In the genomic region with DNA sequence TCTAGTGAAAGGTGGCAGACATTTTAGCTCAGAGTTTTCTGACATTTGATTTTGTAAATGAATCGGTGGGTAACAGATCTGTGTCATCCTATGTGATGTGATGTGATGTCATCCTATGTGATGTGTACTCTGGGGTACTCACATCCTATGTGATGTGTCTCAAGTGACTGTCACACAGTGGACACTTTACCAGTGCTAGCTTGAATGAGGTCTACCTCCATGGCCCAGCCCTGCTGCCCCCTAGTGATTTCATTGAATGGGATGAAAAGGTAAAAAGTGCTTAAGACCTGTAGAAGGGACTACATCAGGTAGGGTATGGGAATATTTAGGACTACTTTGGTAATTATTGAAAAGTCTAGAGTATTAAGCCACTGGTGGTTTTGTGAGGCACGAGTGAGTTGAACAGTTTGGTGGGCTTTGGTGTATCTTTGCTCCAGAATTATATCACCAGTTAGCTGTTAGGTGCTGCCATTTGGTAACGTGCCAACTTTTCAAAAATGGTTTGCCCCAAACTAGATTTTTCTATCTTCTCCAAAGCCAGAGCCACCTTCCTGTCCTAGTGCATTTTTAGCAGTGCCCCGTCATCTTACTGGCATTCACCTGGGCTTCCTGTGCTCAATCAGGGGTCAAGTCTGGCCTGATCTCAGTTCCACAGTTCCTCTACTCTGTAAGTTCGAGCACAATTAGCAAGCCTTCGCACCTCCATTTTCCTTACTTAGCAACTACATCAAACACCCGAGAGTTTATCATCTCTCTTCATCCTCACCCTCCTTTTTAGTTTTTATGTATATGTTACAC, we compare ENCODE assay signal across 9 cellular contexts. TPM values are rescaled to one million over a fixed set of nuclear protein-coding genes. Genes with fewer than 3 reads are reported as not detected.
A peak's percentile ranks its signal among the peaks of the same experiment; 100 is the strongest.
DNase-seq lines count a peak whose midpoint lies in the region; ATAC-seq, FAIRE-seq and TF ChIP-seq lines count a peak whose summit lies in the region.
"Had no signal": no experiment of that assay in that cellular context is flagged by ENCODE, and none has a peak within 500 bp of the region (broad histone marks: within the 10 kb centered on the region; RNA-seq: fewer than 3 reads in every experiment).

No MANE protein-coding gene starts in this region.

- H3K18ac ChIP-seq in H9 (ENCODE audit: insufficient read length, low read depth, low read length): no peak overlapping the region

- peaks cover 32 to 69% of the 10 kb centered on the region in 2 donors for H3K36me3 Mint-ChIP-seq in CD14-positive monocyte
- H3K36me3 Mint-ChIP-seq in H9 (ENCODE audit: insufficient read depth in 1 of 3, low read depth in 3 of 3): peaks cover 19 to 54% (median 49%) of the 10 kb centered on the region in 3 experiments
- peaks cover 100% of the 10 kb centered on the region for H3K36me3 Mint-ChIP-seq in activated T-helper 17 cell treated with anti-CD3 and anti-CD28 coated beads, Interleukin-2, amount 50 U/mL, for 72 hours (ENCODE audit: low read depth)

- H3K4ac ChIP-seq in H9 (ENCODE audit: low read depth, low read length): no peak overlapping the region

- H3K79me1 ChIP-seq in H9 (ENCODE audit: insufficient read depth, low read depth, low read length, poor library complexity, severe bottlenecking): peaks cover 22% of the 10 kb centered on the region

- H3K27me3 Mint-ChIP-seq in CD14-positive monocyte (ENCODE audit: low read depth in 3 of 3) (no peaks in the 10 kb centered on the region), H9 (ENCODE audit: low read depth) (no peaks in the 10 kb centered on the region)
- H3K27me3 Mint-ChIP-seq in activated T-helper 17 cell treated with anti-CD3 and anti-CD28 coated beads, Interleukin-2, amount 50 U/mL, for 72 hours: no peaks in the 10 kb centered on the region

- no peak overlapping the region for H3K56ac ChIP-seq in H9 (ENCODE audit: insufficient read length, low read depth, low read length)

- H4K5ac ChIP-seq in H9 (ENCODE audit: insufficient read length, low read depth, low read length): no peak overlapping the region

- no peak overlapping the region for H2BK120ac ChIP-seq in H9 (ENCODE audit: low read depth, low read length, poor library complexity, severe bottlenecking)

- FAIRE-seq in GM12892 (lab: Jason Lieb, UNC) (no peak), GM19239 (lab: Jason Lieb, UNC) (no peak)
- FAIRE-seq: kidney had no signal

- H3K9ac ChIP-seq in H9 (ENCODE audit: extremely low read depth, insufficient read length, low read length): no peak overlapping the region

- no peak overlapping the region for H2BK5ac ChIP-seq in H9 (ENCODE audit: insufficient read length, low read length)

- DNase-seq in CD14-positive monocyte (ENCODE audit: low spot score): no peak
- no peak for DNase-seq in H9
- peak; percentile 64 for DNase-seq in kidney tubule cell (ENCODE audit: low spot score)
- DNase-seq in NCI-H524 treated with DMSO at 0.1 percent for 48 hours (lab: John Stamatoyannopoulos, UW): no peak
- no peak for DNase-seq in GM12892 (ENCODE audit: insufficient read length)
- DNase-seq in GM19239 (ENCODE audit: insufficient read length, low spot score): no peak
- DNase-seq in ecto neural progenitor cell (ENCODE audit: low spot score): no peak
- DNase-seq: kidney had no signal

- no peak for TF ChIP-seq POLR2A in GM12892 (IDR thresholded peaks at IDR 0.05; ENCODE audit: low read depth, low read length)

- H3K23ac ChIP-seq in H9 (ENCODE audit: insufficient read length, low read depth, low read length): no peak overlapping the region

- no peaks in the 10 kb centered on the region for H3K23me2 ChIP-seq in H9 (ENCODE audit: insufficient read length, low read depth, low read length, poor library complexity, severe bottlenecking)

- WGBS in H9 (ENCODE audit: extremely low coverage, insufficient read length, low lambda C conversion rate): no CpG with 5 or more reads among the region's 7 CpGs

- intact Hi-C loops in CD14-positive monocyte (cut with micrococcal nuclease): loop anchor here in 1 of 2 donors (5.0 kb wide), 1 partner anchor 117 kb away; no protein-coding TSS in a partner anchor

- H3K4me1 ChIP-seq in H9 (ENCODE audit: insufficient read depth, low read length): no peaks in the 10 kb centered on the region; the same call in 1 of the 2 replicates

- no peak for TF ChIP-seq CTCF in CD14-positive monocyte (IDR thresholded peaks at IDR 0.05)
- TF ChIP-seq CTCF in H9 (conservative IDR thresholded peaks at IDR 0.05): peak; percentile 65

- H3K27ac Mint-ChIP-seq in CD14-positive monocyte: peak overlapping the region in 4 of 7 donors; percentile 18 to 74 (median 46)
- H3K27ac Mint-ChIP-seq in H9: peak overlapping the region in 1 of 3 experiments; percentile 56; a peak in 3 of 7 replicates
- peak overlapping the region; percentile 77 for H3K27ac Mint-ChIP-seq in activated T-helper 17 cell treated with anti-CD3 and anti-CD28 coated beads, Interleukin-2, amount 50 U/mL, for 72 hours

- no peak overlapping the region for H2AK5ac ChIP-seq in H9 (ENCODE audit: insufficient read length, low read length)

- peaks cover 0 to 1% (median 0%) of the 10 kb centered on the region in 7 donors for H3K9me3 Mint-ChIP-seq in CD14-positive monocyte
- no peaks in the 10 kb centered on the region; a peak in 1 of 5 replicates for H3K9me3 Mint-ChIP-seq in H9
- H3K9me3 Mint-ChIP-seq in activated T-helper 17 cell treated with anti-CD3 and anti-CD28 coated beads, Interleukin-2, amount 50 U/mL, for 72 hours: no peaks in the 10 kb centered on the region

- no peak overlapping the region for H4K8ac ChIP-seq in H9 (replicated peaks; ENCODE audit: insufficient read length, low read depth, low read length)

- no peaks in the 10 kb centered on the region for H3K9me3 ChIP-seq in H9 (ENCODE audit: control insufficient read depth, low read depth, low read length)

- no peak overlapping the region for H3K4me3 Mint-ChIP-seq in CD14-positive monocyte
- H3K4me3 Mint-ChIP-seq in H9: no peak overlapping the region
- H3K4me3 Mint-ChIP-seq in activated T-helper 17 cell treated with anti-CD3 and anti-CD28 coated beads, Interleukin-2, amount 50 U/mL, for 72 hours: peak overlapping the region; percentile 43

- H3K4me2 ChIP-seq in H9 (ENCODE audit: insufficient read depth, insufficient read length, low read length): no peak overlapping the region

- no peak overlapping the region for H2BK12ac ChIP-seq in H9 (ENCODE audit: insufficient read length, low read depth, low read length)

- H4K91ac ChIP-seq in H9 (ENCODE audit: insufficient read length, low read depth, low read length): no peak overlapping the region

- H2BK15ac ChIP-seq in H9 (ENCODE audit: low read depth, low read length): no peak overlapping the region

- no peak overlapping the region for H3K27ac ChIP-seq in H9 (ENCODE audit: insufficient read length, low read depth, low read length)

- H3K4me1 Mint-ChIP-seq in CD14-positive monocyte: peaks cover 48% of the 10 kb centered on the region
- peaks cover 31 to 32% of the 10 kb centered on the region in 2 experiments for H3K4me1 Mint-ChIP-seq in H9
- peaks cover 41% of the 10 kb centered on the region for H3K4me1 Mint-ChIP-seq in activated T-helper 17 cell treated with anti-CD3 and anti-CD28 coated beads, Interleukin-2, amount 50 U/mL, for 72 hours

- peak; percentile 94 for ATAC-seq in activated T-helper 17 cell treated with anti-CD3 and anti-CD28 coated beads, Interleukin-2, amount 50 U/mL, for 72 hours (replicated peaks)

- no peak overlapping the region for H2BK20ac ChIP-seq in H9 (ENCODE audit: low read depth, low read length, poor library complexity, severe bottlenecking)

- H3K27me3 ChIP-seq in H9 (ENCODE audit: insufficient read depth, low read length): no peaks in the 10 kb centered on the region

- no peak overlapping the region for H3K14ac ChIP-seq in H9 (ENCODE audit: insufficient read depth, low read length)

- H3K79me2 ChIP-seq in H9 (ENCODE audit: insufficient read depth, low read length): peaks cover 73% of the 10 kb centered on the region

- no peaks in the 10 kb centered on the region for H4K20me1 ChIP-seq in H9 (ENCODE audit: control insufficient read depth, insufficient read depth, insufficient read length)

- no peak overlapping the region for H3T11ph ChIP-seq in H9 (ENCODE audit: low read length)

- H2AFZ ChIP-seq in H9 (ENCODE audit: low read length): no peak overlapping the region

RNA-seq across cellular contexts. Expression of a gene that starts 9.7 kb away (rescaled TPM):
- 100 to 1,000 TPM; 206 to 234 TPM for polyA plus RNA-seq in CD14-positive monocyte
- total RNA-seq in H9 (2021): 363 and 367 TPM in 2 replicates
- total RNA-seq in activated T-helper 17 cell treated with anti-CD3 and anti-CD28 coated beads, Interleukin-2, amount 50 U/mL, for 72 hours: 100 to 1,000 TPM; 365 to 426 TPM
- polyA plus RNA-seq in GM12892 (2012; ENCODE audit: missing spikeins): 222 TPM

RNA-seq across cellular contexts. Expression of a gene that starts 26.0 kb away (rescaled TPM):
- 100 to 1,000 TPM; 349 to 355 TPM for polyA plus RNA-seq in CD14-positive monocyte
- 0.50 and 0.66 TPM in 2 replicates for total RNA-seq in H9 (2021)
- total RNA-seq in activated T-helper 17 cell treated with anti-CD3 and anti-CD28 coated beads, Interleukin-2, amount 50 U/mL, for 72 hours: 10 to 100 TPM in 1 of 2 donors, 1 to 10 TPM in 1; 6.5 to 11.3 TPM
- 160 TPM for polyA plus RNA-seq in GM12892 (2012; ENCODE audit: missing spikeins)
